Comparison of ENCODE assay signal across 12 cellular contexts in genomic region chr10:68154211-68154497, GRCh38. TPM values are rescaled to one million over a fixed set of nuclear protein-coding genes. Genes with fewer than 3 reads are reported as not detected.
DNase-seq lines count a peak whose midpoint lies in the region; ATAC-seq, FAIRE-seq and TF ChIP-seq lines count a peak whose summit lies in the region.
"Had no signal": no experiment of that assay in that cellular context is flagged by ENCODE, and none has a peak within 500 bp of the region (broad histone marks: within the 10 kb centered on the region; RNA-seq: fewer than 3 reads in every experiment).

No MANE protein-coding gene starts in this region.

- peak overlapping the region; percentile 56 for H3K27ac Mint-ChIP-seq in type B pancreatic cell
- H3K27ac Mint-ChIP-seq in activated T-cell treated with anti-CD3 and anti-CD28 coated beads, Interleukin-2, amount 50 U/mL, for 72 hours = no peak overlapping the region

- no peaks in the 10 kb centered on the region for H3K9me3 ChIP-seq in keratinocyte (ENCODE audit: control insufficient read depth, low read depth, low read length)
- H3K9me3 ChIP-seq: upper lobe of right lung had no signal

- no peak overlapping the region for H3K9ac ChIP-seq in keratinocyte (ENCODE audit: control insufficient read depth, extremely low read depth, insufficient read depth, low read length)

- H2AFZ ChIP-seq in keratinocyte (ENCODE audit: control insufficient read depth, low read length) = no peak overlapping the region

- no peaks in the 10 kb centered on the region for H3K27me3 ChIP-seq in keratinocyte (ENCODE audit: control insufficient read depth, extremely low read depth, insufficient read depth, low read length)
- H3K27me3 ChIP-seq: upper lobe of right lung had no signal

- H3K9me3 Mint-ChIP-seq in type B pancreatic cell = no peaks in the 10 kb centered on the region
- H3K9me3 Mint-ChIP-seq in activated T-cell treated with anti-CD3 and anti-CD28 coated beads, Interleukin-2, amount 50 U/mL, for 72 hours = no peaks in the 10 kb centered on the region

- no peak overlapping the region for H3K4me3 ChIP-seq in keratinocyte (ENCODE audit: control insufficient read depth in 2 of 3, extremely low read depth in 1 of 3, insufficient read depth in 2 of 3, low read depth in 1 of 3, low read length in 3 of 3)
- H3K4me3 ChIP-seq: upper lobe of right lung had no signal

- no peaks in the 10 kb centered on the region for H3K36me3 ChIP-seq in keratinocyte (ENCODE audit: control insufficient read depth in 2 of 2, extremely low read depth in 1 of 2, insufficient read depth in 2 of 2, low read length in 2 of 2)
- H3K36me3 ChIP-seq: upper lobe of right lung had no signal

- H3K4me1 ChIP-seq in keratinocyte (ENCODE audit: control insufficient read depth, extremely low read depth, insufficient read depth, low read length) = peaks cover 13% of the 10 kb centered on the region

- TF ChIP-seq CTCF in keratinocyte (optimal IDR thresholded peaks at IDR 0.05 in 1 of 3, IDR thresholded peaks at IDR 0.05 in 1 of 3, conservative IDR thresholded peaks at IDR 0.05 in 1 of 3; ENCODE audit: extremely low read depth in 1 of 3, insufficient read depth in 2 of 3, low read length in 3 of 3) (no peak), type B pancreatic cell (conservative IDR thresholded peaks at IDR 0.05) (no peak)

- dilution Hi-C loops in keratinocyte (cut with MboI; ENCODE audit: extremely low pct_ligation_motif_present, low sequenced_read_pairs) = no loop called here

- peak overlapping the region; percentile 71 for H3K4me3 Mint-ChIP-seq in type B pancreatic cell
- H3K4me3 Mint-ChIP-seq in activated T-cell treated with anti-CD3 and anti-CD28 coated beads, Interleukin-2, amount 50 U/mL, for 72 hours = no peak overlapping the region

- H3K79me2 ChIP-seq in keratinocyte (ENCODE audit: control insufficient read depth, insufficient read depth, low read length) = no peaks in the 10 kb centered on the region

- no peaks in the 10 kb centered on the region for H3K36me3 Mint-ChIP-seq in type B pancreatic cell
- no peaks in the 10 kb centered on the region for H3K36me3 Mint-ChIP-seq in activated T-cell treated with anti-CD3 and anti-CD28 coated beads, Interleukin-2, amount 50 U/mL, for 72 hours (ENCODE audit: insufficient read depth in 2 of 2)

- H4K20me1 ChIP-seq in keratinocyte (ENCODE audit: control insufficient read depth, extremely low read depth, insufficient read depth, low read length) = no peaks in the 10 kb centered on the region

- peak; percentile 21 to 43 for DNase-seq in NCI-H524 (lab: John Stamatoyannopoulos, UW)
- no peak for DNase-seq in NCI-H524 treated with DMSO at 0.1 percent for 48 hours (lab: John Stamatoyannopoulos, UW)
- DNase-seq in astrocyte of the hippocampus (ENCODE audit: low read depth, low spot score) = peak; percentile 48
- no peak for DNase-seq in keratinocyte (ENCODE audit: low read depth, low spot score)
- no peak for DNase-seq in type B pancreatic cell (ENCODE audit: extremely low spot score, unreplicated experiment)
- DNase-seq in activated T-cell treated with anti-CD3 and anti-CD28 coated beads, Interleukin-2, amount 50 U/mL, for 72 hours = no peak
- DNase-seq: activated gamma-delta T cell, NCI-H526, upper lobe of right lung had no signal

- no peaks in the 10 kb centered on the region for H3K27me3 Mint-ChIP-seq in type B pancreatic cell
- H3K27me3 Mint-ChIP-seq in activated T-cell treated with anti-CD3 and anti-CD28 coated beads, Interleukin-2, amount 50 U/mL, for 72 hours (ENCODE audit: low read depth) = peaks cover 5% of the 10 kb centered on the region

- no peak overlapping the region for H3K27ac ChIP-seq in keratinocyte (ENCODE audit: control insufficient read depth, insufficient read depth, low read length)
- H3K27ac ChIP-seq: C4-2B, upper lobe of right lung had no signal

- H3K4me1 Mint-ChIP-seq in type B pancreatic cell (ENCODE audit: unreplicated experiment) = peaks cover 17% of the 10 kb centered on the region
- H3K4me1 Mint-ChIP-seq in activated T-cell treated with anti-CD3 and anti-CD28 coated beads, Interleukin-2, amount 50 U/mL, for 72 hours (ENCODE audit: low read depth) = peaks cover 9% of the 10 kb centered on the region

- peak overlapping the region; percentile 29 for H3K4me2 ChIP-seq in keratinocyte (ENCODE audit: control insufficient read depth, extremely low read depth, insufficient read depth, low read depth, low read length)

- no peak for ATAC-seq in GM19467 (IDR thresholded peaks at IDR 0.05; ENCODE audit: unreplicated experiment)
- no peak for ATAC-seq in HG03565 (IDR thresholded peaks at IDR 0.05; ENCODE audit: unreplicated experiment)
- no peak for ATAC-seq in activated T-cell treated with anti-CD3 and anti-CD28 coated beads, Interleukin-2, amount 50 U/mL, for 72 hours (replicated peaks in 1 of 2)

- H3K9me1 ChIP-seq in keratinocyte (ENCODE audit: control insufficient read depth, extremely low read depth, insufficient read depth, low read length) = no peaks in the 10 kb centered on the region

- FAIRE-seq in keratinocyte (lab: Jason Lieb, UNC) = no peak

RNA-seq across cellular contexts. Expression of gene MYPN, which starts 44.9 kb away (rescaled TPM):
- polyA plus RNA-seq in keratinocyte = 0.42 to 1.0 TPM (median 0.54 TPM) in 3 replicates
- 0.71 TPM for polyA plus RNA-seq in keratinocyte (2011; ENCODE audit: low read depth)
- polyA plus RNA-seq in keratinocyte (2011; cell fraction: cytosol; rRNA removed) = 1.0 and 1.5 TPM in 2 replicates
- polyA plus RNA-seq in keratinocyte (2011; cell fraction: nucleus; rRNA removed) = 2.9 and 3.2 TPM in 2 replicates
- polyA plus RNA-seq in keratinocyte (2012; ENCODE audit: low replicate concordance) = 0.38 and 0.79 TPM in 2 replicates
- polyA minus RNA-seq in keratinocyte = 0.56 to 1.9 TPM (median 0.58 TPM) in 3 replicates
- polyA minus RNA-seq in keratinocyte (2011; cell fraction: cytosol; rRNA and poly(A)+ RNA removed) = 1.2 TPM
- 2.1 and 3.6 TPM in 2 replicates for polyA minus RNA-seq in keratinocyte (2011; cell fraction: nucleus; rRNA and poly(A)+ RNA removed)
- total RNA-seq in type B pancreatic cell (ENCODE audit: low replicate concordance) = 0.14 TPM in 1 of 2 replicates, not detected in the other
- not detected for total RNA-seq in activated T-cell treated with anti-CD3 and anti-CD28 coated beads, Interleukin-2, amount 50 U/mL, for 72 hours
- total RNA-seq: upper lobe of right lung had no signal

Comparison
In these comparisons a context has a peak if more than half of its experiments do, and no peak if none do; other contexts are left out.
1. DNase-seq: peak in NCI-H524 (2 of 2) and astrocyte of the hippocampus (single experiment); none in NCI-H524 treated with DMSO at 0.1 percent for 48 hours (single experiment), keratinocyte (single experiment), type B pancreatic cell (single experiment) and activated T-cell treated with anti-CD3 and anti-CD28 coated beads, Interleukin-2, amount 50 U/mL, for 72 hours (0 of 2).